8 cellular contexts compared by ENCODE assay signal in genomic region chr15:71448688-71449114, GRCh38.
A peak's percentile ranks its signal among the peaks of the same experiment; 100 is the strongest.
DNase-seq lines count a peak whose midpoint lies in the region; ATAC-seq, FAIRE-seq and TF ChIP-seq lines count a peak whose summit lies in the region.

No MANE protein-coding gene starts in this region.

- TF ChIP-seq CTCF in bronchial epithelial cell (IDR thresholded peaks at IDR 0.05; ENCODE audit: insufficient read depth, low read length, severe bottlenecking): peak; percentile 78

- peaks cover 21% of the 10 kb centered on the region for H3K4me1 ChIP-seq in GM23248 (ENCODE audit: insufficient read depth)

- H3K4me2 ChIP-seq in GM23248 (ENCODE audit: unreplicated experiment): no peak overlapping the region

- FAIRE-seq in bronchial epithelial cell (lab: Jason Lieb, UNC) (no peak), urothelium cell line (lab: Jason Lieb, UNC) (no peak)

- no peak overlapping the region for H3K9ac ChIP-seq in GM23248

- H3K27ac ChIP-seq in GM23248: no peak overlapping the region

- no peak overlapping the region for H2AFZ ChIP-seq in GM23248

- no peaks in the 10 kb centered on the region for H3K27me3 ChIP-seq in GM23248 (replicated peaks; ENCODE audit: insufficient read depth)
- no peaks in the 10 kb centered on the region for H3K27me3 ChIP-seq in bronchial epithelial cell (ENCODE audit: control insufficient read depth, insufficient read depth, low read length)

- 61 to 79% methylated on average over 2 of the region's 2 CpGs for WGBS in GM23248 (ENCODE audit: low coverage in 1 of 2, low lambda C conversion rate in 2 of 2, missing lambda C conversion rate in 2 of 2), 2 experiments

- no peaks in the 10 kb centered on the region for H3K9me3 ChIP-seq in GM23248 (ENCODE audit: low read depth)

- H4K20me1 ChIP-seq in GM23248 (ENCODE audit: insufficient read depth): no peaks in the 10 kb centered on the region

- H3F3A ChIP-seq in GM23248 (ENCODE audit: insufficient read depth): peaks cover 22% of the 10 kb centered on the region

- no peak overlapping the region for H3K4me3 ChIP-seq in GM23248
- H3K4me3 ChIP-seq in bronchial epithelial cell (ENCODE audit: low read depth, low read length): no peak overlapping the region

- H3K9me2 ChIP-seq in GM23248 (ENCODE audit: insufficient read depth): no peaks in the 10 kb centered on the region

- ATAC-seq in GM21825 (IDR thresholded peaks at IDR 0.05; ENCODE audit: unreplicated experiment): no peak

- DNase-seq in AG08396 (ENCODE audit: low spot score): peak; percentile 43
- peak; percentile 64 for DNase-seq in GM23248
- DNase-seq in NCI-H524 (lab: John Stamatoyannopoulos, UW): peak; percentile 45 to 82
- peak; percentile 79 for DNase-seq in bronchial epithelial cell (ENCODE audit: low read depth)
- peak; percentile 67 for DNase-seq in kidney tubule cell (ENCODE audit: low spot score)
- peak; percentile 52 for DNase-seq in urothelium cell line (ENCODE audit: low spot score)
- DNase-seq in NOMO-1 treated with dmso at 0.1 percent for 144 hours (lab: John Stamatoyannopoulos, UW; ENCODE audit: unreplicated experiment): no peak

- in situ Hi-C loops in GM23248 (cut with MboI): loop anchor here (10.0 kb wide), 2 partner anchors 444 to 474 kb away; no protein-coding TSS in a partner anchor

- H3K36me3 ChIP-seq in GM23248 (ENCODE audit: low read depth) (no peaks in the 10 kb centered on the region), bronchial epithelial cell (ENCODE audit: control insufficient read depth, insufficient read depth, low read length) (no peaks in the 10 kb centered on the region)

- no peaks in the 10 kb centered on the region for H3K79me2 ChIP-seq in GM23248 (ENCODE audit: insufficient read depth)
